In genomic region chr5:88683506-88684135, GRCh38 we compare ENCODE assay signal across 8 cellular contexts.
DNase-seq lines count a peak whose midpoint lies in the region; ATAC-seq, FAIRE-seq and TF ChIP-seq lines count a peak whose summit lies in the region.
"Had no signal": no experiment of that assay in that cellular context is flagged by ENCODE, and none has a peak within 500 bp of the region (broad histone marks: within the 10 kb centered on the region; RNA-seq: fewer than 3 reads in every experiment).

No MANE protein-coding gene starts in this region.

- H3K4me2 ChIP-seq in endothelial cell of umbilical vein (ENCODE audit: insufficient read depth, low read length), result no peak overlapping the region

- no TSS peak for BruUV-seq in endothelial cell of umbilical vein (replicated peaks; lab: Mats Ljungman, UMichigan)

- peaks cover 88 to 100% of the 10 kb centered on the region in 2 experiments for H3K27me3 ChIP-seq in endothelial cell of umbilical vein (ENCODE audit: control insufficient read depth in 2 of 2, insufficient read depth in 2 of 2, low read length in 2 of 2)
- H3K27me3 ChIP-seq: SJSA1 had no signal

- FAIRE-seq in endothelial cell of umbilical vein (lab: Jason Lieb, UNC), result no peak

- intact Hi-C loops in endothelial cell of umbilical vein (cut with micrococcal nuclease), result loop anchor here (1.0 to 5.0 kb wide), 2 partner anchors 8 to 1271 kb away; partner anchors contain the start of gene CCNH

- no peak overlapping the region for H3K9ac ChIP-seq in endothelial cell of umbilical vein (replicated peaks; ENCODE audit: extremely low read depth, insufficient read depth, low read length)

- CTCF ChIA-PET in endothelial cell of umbilical vein (lab: Charles Lee), result interaction anchor here (0.8 to 7.5 kb wide), 3 partner anchors 8 to 903 kb away, joined by 3 to 120 read pairs (median 3); no protein-coding TSS in a partner anchor

- no peak overlapping the region for H3K4me3 ChIP-seq in endothelial cell of umbilical vein (replicated peaks in 1 of 3; ENCODE audit: insufficient read depth in 1 of 3, low read depth in 1 of 3, low read length in 3 of 3)
- H3K4me3 ChIP-seq: SJSA1 had no signal

- POLR2A ChIA-PET in endothelial cell of umbilical vein (lab: Charles Lee), result no interaction called here

- no peak overlapping the region for H3K27ac ChIP-seq in endothelial cell of umbilical vein (ENCODE audit: insufficient read depth, low read depth, low read length)
- H3K27ac ChIP-seq: SJSA1 had no signal

- no peaks in the 10 kb centered on the region for H3K9me3 ChIP-seq in endothelial cell of umbilical vein (replicated peaks; ENCODE audit: control insufficient read depth, insufficient read depth, low read length)
- H3K9me3 ChIP-seq: SJSA1 had no signal

- H3K9me1 ChIP-seq in endothelial cell of umbilical vein (replicated peaks; ENCODE audit: control insufficient read depth, extremely low read depth, insufficient read depth, low read length), result no peaks in the 10 kb centered on the region

- no peak overlapping the region for H2AFZ ChIP-seq in endothelial cell of umbilical vein (ENCODE audit: low read depth, low read length)

- peaks cover 3% of the 10 kb centered on the region for H3K4me1 ChIP-seq in endothelial cell of umbilical vein (ENCODE audit: control insufficient read depth, extremely low read depth, insufficient read depth, low read length)
- H3K4me1 ChIP-seq: SJSA1 had no signal

- DNase-seq in NCI-H345 treated with DMSO at 0.1 percent for 48 hours (lab: John Stamatoyannopoulos, UW; ENCODE audit: unreplicated experiment) (peak; percentile 83), endothelial cell of umbilical vein (ENCODE audit: low read depth, low spot score) (no peak), LoVo (ENCODE audit: low spot score) (no peak), kidney glomerular epithelial cell (lab: John Stamatoyannopoulos, UW) (no peak), dedifferentiated amniotic fluid mesenchymal stem cell (ENCODE audit: extremely low spot score) (no peak)

- TF ChIP-seq CTCF in endothelial cell of umbilical vein (IDR thresholded peaks at IDR 0.05; ENCODE audit: extremely low read depth in 1 of 2, insufficient read depth in 1 of 2, low read depth in 1 of 2, low read length in 2 of 2), result no peak

- H3K79me2 ChIP-seq in endothelial cell of umbilical vein (ENCODE audit: control insufficient read depth, insufficient read depth, low read length), result no peaks in the 10 kb centered on the region

- peak; percentile 73 for ATAC-seq in GM18517 (IDR thresholded peaks at IDR 0.05; ENCODE audit: unreplicated experiment)
- peak; percentile 53 for ATAC-seq in HG02759 (IDR thresholded peaks at IDR 0.05; ENCODE audit: unreplicated experiment)

- dilution Hi-C loops in endothelial cell of umbilical vein (cut with MboI; ENCODE audit: extremely low pct_ligation_motif_present, low sequenced_read_pairs), result loop anchor here (25.0 kb wide), 1 partner anchor 546 kb away; no protein-coding TSS in a partner anchor

- no peaks in the 10 kb centered on the region for H3K36me3 ChIP-seq in endothelial cell of umbilical vein (ENCODE audit: control insufficient read depth in 2 of 2, extremely low read depth in 1 of 2, insufficient read depth in 2 of 2, low read length in 2 of 2)
- H3K36me3 ChIP-seq: SJSA1 had no signal

- TF ChIP-seq POLR2A in endothelial cell of umbilical vein (IDR thresholded peaks at IDR 0.05; ENCODE audit: low read depth, low read length), result no peak

- no peaks in the 10 kb centered on the region for H4K20me1 ChIP-seq in endothelial cell of umbilical vein (replicated peaks; ENCODE audit: control insufficient read depth, extremely low read depth, insufficient read depth, low read length)

TF ChIP-seq in endothelial cell of umbilical vein, 7 proteins besides CTCF, POLR2A, EP300 and RAD21:
- peak; percentile 35 for TF ChIP-seq EZH2 (IDR thresholded peaks at IDR 0.05; ENCODE audit: borderline replicate concordance, low read depth, low read length, severe bottlenecking)
- TF ChIP-seq MAX (IDR thresholded peaks at IDR 0.05; ENCODE audit: insufficient read depth, insufficient read length), result no peak
